ENCODE assay signal across 19 cellular contexts in the genomic region with DNA sequence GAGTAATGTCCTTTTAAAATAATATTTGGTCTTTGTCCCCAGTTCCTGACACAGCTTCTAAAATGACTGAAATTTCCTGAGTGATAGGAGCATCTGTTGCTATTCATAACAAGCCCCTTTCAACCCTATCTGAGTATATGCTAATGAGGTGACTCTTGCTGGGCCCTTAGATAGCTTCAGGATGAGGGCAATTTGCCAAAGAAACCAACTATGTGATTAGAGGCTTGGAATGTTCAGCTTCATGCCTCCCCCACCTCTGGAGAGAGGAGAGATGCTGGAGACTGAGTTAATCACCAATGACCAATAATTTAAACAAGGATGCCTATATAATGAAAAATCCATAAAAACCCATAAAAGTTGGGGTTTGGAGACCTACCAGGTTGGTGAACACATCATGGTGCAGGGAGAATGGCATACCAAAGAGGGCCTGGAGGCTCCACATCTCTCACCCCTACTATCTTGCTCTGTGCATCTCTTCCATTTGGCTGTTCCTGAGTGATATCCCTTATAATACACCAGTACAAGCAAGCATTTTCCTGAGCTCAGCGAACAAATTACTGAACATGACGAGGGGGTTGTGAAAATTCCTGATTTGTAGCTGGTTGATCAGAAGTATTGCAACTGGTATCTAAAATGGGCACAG.
DNase-seq lines count a peak whose midpoint lies in the region.
"Had no signal": no experiment of that assay in that cellular context is flagged by ENCODE, and none has a peak within 500 bp of the region (broad histone marks: within the 10 kb centered on the region; RNA-seq: fewer than 3 reads in every experiment).

No MANE protein-coding gene starts in this region.

- DNase-seq in EH (ENCODE audit: low read depth), result peak; percentile 60
- DNase-seq in NCI-H226, result peak; percentile 74
- DNase-seq in astrocyte of the hippocampus (ENCODE audit: low read depth, low spot score), result peak; percentile 67
- DNase-seq in kidney glomerular epithelial cell (lab: John Stamatoyannopoulos, UW), result peak; percentile 78
- DNase-seq in NCI-H446 (lab: John Stamatoyannopoulos, UW), result no peak
- DNase-seq in activated naive CD4-positive, alpha-beta T cell treated with anti-CD3 and anti-CD28 coated beads for 36 hours, result no peak
- DNase-seq in activated T-helper 1 cell treated with anti-CD3 and anti-CD28 coated beads, Interleukin-12 subunit alpha, Interleukin-12 subunit beta, Interleukin-2, Interleukin-4 antibody, amounts not matched to agents 30 ng/mL and 10 ng/mL and 1 ng/mL, durations not matched to agents 14 hours and 24 hours and 36 hours (ENCODE audit: low spot score), result no peak
- DNase-seq in NCI-H774 (lab: John Stamatoyannopoulos, UW), result no peak
- DNase-seq: activated CD8-positive, alpha-beta memory T cell treated with anti-CD3 and anti-CD28 coated beads for 24 hours; activated naive CD8-positive, alpha-beta T cell treated with anti-CD3 and anti-CD28 coated beads, Interleukin-2, amount 10 ng/mL, durations not matched to agents 7 days and 5 days; GDM1; immature natural killer cell; natural killer cell; NCI-H1417 treated with DMSO at 0.1 percent for 48 hours; NCI-H2227 treated with DMSO at 0.1 percent for 48 hours; SHP77; spleen; substantia nigra; T-cell had no signal

- H3K27me3 Mint-ChIP-seq in activated naive CD4-positive, alpha-beta T cell treated with anti-CD3 and anti-CD28 coated beads for 36 hours (ENCODE audit: low read depth), result no peaks in the 10 kb centered on the region
- H3K27me3 Mint-ChIP-seq in activated T-helper 1 cell treated with anti-CD3 and anti-CD28 coated beads, Interleukin-12 subunit alpha, Interleukin-12 subunit beta, Interleukin-2, Interleukin-4 antibody, amounts not matched to agents 30 ng/mL and 10 ng/mL and 1 ng/mL, durations not matched to agents 14 hours and 24 hours and 36 hours (ENCODE audit: insufficient read depth), result peaks cover 2% of the 10 kb centered on the region
- H3K27me3 Mint-ChIP-seq: activated naive CD8-positive, alpha-beta T cell treated with anti-CD3 and anti-CD28 coated beads, Interleukin-2, amount 10 ng/mL, durations not matched to agents 7 days and 5 days had no signal

- no peak overlapping the region for H3K27ac Mint-ChIP-seq in activated naive CD4-positive, alpha-beta T cell treated with anti-CD3 and anti-CD28 coated beads for 36 hours
- H3K27ac Mint-ChIP-seq in activated T-helper 1 cell treated with anti-CD3 and anti-CD28 coated beads, Interleukin-12 subunit alpha, Interleukin-12 subunit beta, Interleukin-2, Interleukin-4 antibody, amounts not matched to agents 30 ng/mL and 10 ng/mL and 1 ng/mL, durations not matched to agents 14 hours and 24 hours and 36 hours, result no peak overlapping the region
- H3K27ac Mint-ChIP-seq: activated naive CD8-positive, alpha-beta T cell treated with anti-CD3 and anti-CD28 coated beads, Interleukin-2, amount 10 ng/mL, durations not matched to agents 7 days and 5 days; immature natural killer cell; natural killer cell; T-cell had no signal

- no peaks in the 10 kb centered on the region for H3K9me3 Mint-ChIP-seq in activated naive CD4-positive, alpha-beta T cell treated with anti-CD3 and anti-CD28 coated beads for 36 hours
- no peaks in the 10 kb centered on the region for H3K9me3 Mint-ChIP-seq in activated T-helper 1 cell treated with anti-CD3 and anti-CD28 coated beads, Interleukin-12 subunit alpha, Interleukin-12 subunit beta, Interleukin-2, Interleukin-4 antibody, amounts not matched to agents 30 ng/mL and 10 ng/mL and 1 ng/mL, durations not matched to agents 14 hours and 24 hours and 36 hours
- H3K9me3 Mint-ChIP-seq: activated naive CD8-positive, alpha-beta T cell treated with anti-CD3 and anti-CD28 coated beads, Interleukin-2, amount 10 ng/mL, durations not matched to agents 7 days and 5 days had no signal

- H3K36me3 Mint-ChIP-seq in activated naive CD4-positive, alpha-beta T cell treated with anti-CD3 and anti-CD28 coated beads for 36 hours (ENCODE audit: low read depth), result no peaks in the 10 kb centered on the region
- H3K36me3 Mint-ChIP-seq in activated T-helper 1 cell treated with anti-CD3 and anti-CD28 coated beads, Interleukin-12 subunit alpha, Interleukin-12 subunit beta, Interleukin-2, Interleukin-4 antibody, amounts not matched to agents 30 ng/mL and 10 ng/mL and 1 ng/mL, durations not matched to agents 14 hours and 24 hours and 36 hours (ENCODE audit: low read depth), result no peaks in the 10 kb centered on the region
- H3K36me3 Mint-ChIP-seq: activated naive CD8-positive, alpha-beta T cell treated with anti-CD3 and anti-CD28 coated beads, Interleukin-2, amount 10 ng/mL, durations not matched to agents 7 days and 5 days; immature natural killer cell; natural killer cell; T-cell had no signal

- no peaks in the 10 kb centered on the region for H3K4me1 Mint-ChIP-seq in activated naive CD4-positive, alpha-beta T cell treated with anti-CD3 and anti-CD28 coated beads for 36 hours (ENCODE audit: low read depth)
- no peaks in the 10 kb centered on the region for H3K4me1 Mint-ChIP-seq in activated T-helper 1 cell treated with anti-CD3 and anti-CD28 coated beads, Interleukin-12 subunit alpha, Interleukin-12 subunit beta, Interleukin-2, Interleukin-4 antibody, amounts not matched to agents 30 ng/mL and 10 ng/mL and 1 ng/mL, durations not matched to agents 14 hours and 24 hours and 36 hours (ENCODE audit: low read depth)
- H3K4me1 Mint-ChIP-seq: activated naive CD8-positive, alpha-beta T cell treated with anti-CD3 and anti-CD28 coated beads, Interleukin-2, amount 10 ng/mL, durations not matched to agents 7 days and 5 days; immature natural killer cell; natural killer cell; T-cell had no signal

- no peak overlapping the region for H3K4me3 Mint-ChIP-seq in activated naive CD4-positive, alpha-beta T cell treated with anti-CD3 and anti-CD28 coated beads for 36 hours
- no peak overlapping the region for H3K4me3 Mint-ChIP-seq in activated T-helper 1 cell treated with anti-CD3 and anti-CD28 coated beads, Interleukin-12 subunit alpha, Interleukin-12 subunit beta, Interleukin-2, Interleukin-4 antibody, amounts not matched to agents 30 ng/mL and 10 ng/mL and 1 ng/mL, durations not matched to agents 14 hours and 24 hours and 36 hours
- H3K4me3 Mint-ChIP-seq: activated naive CD8-positive, alpha-beta T cell treated with anti-CD3 and anti-CD28 coated beads, Interleukin-2, amount 10 ng/mL, durations not matched to agents 7 days and 5 days; immature natural killer cell; natural killer cell; T-cell had no signal

- intact Hi-C loops in activated naive CD4-positive, alpha-beta T cell treated with anti-CD3 and anti-CD28 coated beads for 36 hours (cut with micrococcal nuclease), result no loop called here
- intact Hi-C loops in activated T-helper 1 cell treated with anti-CD3 and anti-CD28 coated beads, Interleukin-12 subunit alpha, Interleukin-12 subunit beta, Interleukin-2, Interleukin-4 antibody, amounts not matched to agents 30 ng/mL and 10 ng/mL and 1 ng/mL, durations not matched to agents 14 hours and 24 hours and 36 hours (cut with micrococcal nuclease), result no loop called here

- CTCF ChIA-PET in activated naive CD4-positive, alpha-beta T cell treated with anti-CD3 and anti-CD28 coated beads for 36 hours (lab: Charles Lee), result no interaction called here

Comparison
In these comparisons a context has a peak if more than half of its experiments do, and no peak if none do; other contexts are left out.
1. DNase-seq: peak in EH (single experiment), NCI-H226 (single experiment), astrocyte of the hippocampus (single experiment) and kidney glomerular epithelial cell (single experiment); none in NCI-H446 (0 of 2), activated naive CD4-positive, alpha-beta T cell treated with anti-CD3 and anti-CD28 coated beads for 36 hours (single experiment), activated T-helper 1 cell treated with anti-CD3 and anti-CD28 coated beads, Interleukin-12 subunit alpha, Interleukin-12 subunit beta, Interleukin-2, Interleukin-4 antibody, amounts not matched to agents 30 ng/mL and 10 ng/mL and 1 ng/mL, durations not matched to agents 14 hours and 24 hours and 36 hours (single experiment) and NCI-H774 (single experiment).